16 cellular contexts compared by ENCODE assay signal in the genomic region with DNA sequence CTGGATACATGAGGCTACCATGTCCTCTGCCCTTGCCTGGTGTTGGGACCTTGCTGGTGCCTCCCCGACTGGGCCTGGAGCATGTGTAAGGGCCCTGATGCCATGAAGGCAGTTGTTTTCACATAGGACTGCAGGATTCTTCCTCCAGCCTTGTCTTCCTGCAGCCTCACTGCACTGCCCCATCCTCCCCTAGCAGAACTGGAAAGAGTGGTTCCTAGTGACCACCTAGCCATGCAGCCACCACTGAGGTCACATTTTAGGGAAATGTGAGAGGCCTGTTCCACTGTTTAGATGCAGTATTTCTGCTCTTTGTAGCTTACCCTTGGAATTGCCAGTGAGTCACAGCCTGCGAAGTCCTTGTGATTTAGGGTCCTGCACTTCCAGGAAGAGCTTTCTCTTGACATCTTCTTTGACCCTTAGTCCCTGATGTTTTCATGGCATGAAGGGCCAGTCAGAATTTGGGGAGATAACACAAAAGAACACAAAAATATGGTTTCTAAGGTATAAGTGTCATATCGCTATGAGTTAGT. TPM values are rescaled to one million over a fixed set of nuclear protein-coding genes. Genes with fewer than 3 reads are reported as not detected.
DNase-seq lines count a peak whose midpoint lies in the region; ATAC-seq and TF ChIP-seq lines count a peak whose summit lies in the region.
"Had no signal": no experiment of that assay in that cellular context is flagged by ENCODE, and none has a peak within 500 bp of the region (broad histone marks: within the 10 kb centered on the region; RNA-seq: fewer than 3 reads in every experiment).

No MANE protein-coding gene starts in this region.

- ATAC-seq in stimulated activated naive CD8-positive, alpha-beta T cell treated with anti-CD3 and anti-CD28 coated beads, Interleukin-15, amount 100 ng/mL, for 72 hours = no peak
- no peak for ATAC-seq in HG02973 (IDR thresholded peaks at IDR 0.05; ENCODE audit: unreplicated experiment)
- ATAC-seq: left ventricle myocardium superior had no signal

- no peak for TF ChIP-seq CTCF in SU-DHL-6 (IDR thresholded peaks at IDR 0.05; ENCODE audit: insufficient read depth, low read length, poor library complexity, severe bottlenecking)

- H3K9me3 Mint-ChIP-seq in activated naive CD4-positive, alpha-beta T cell treated with anti-CD3 and anti-CD28 coated beads for 36 hours = no peaks in the 10 kb centered on the region
- H3K9me3 Mint-ChIP-seq in stimulated activated naive CD8-positive, alpha-beta T cell treated with anti-CD3 and anti-CD28 coated beads, Interleukin-15, amount 100 ng/mL, for 72 hours = no peaks in the 10 kb centered on the region
- H3K9me3 Mint-ChIP-seq: nephron had no signal

- no peaks in the 10 kb centered on the region for H3K9me2 ChIP-seq in SU-DHL-6 (replicated peaks; ENCODE audit: insufficient read depth, low read length)

- peaks cover 78% of the 10 kb centered on the region for H3K79me2 ChIP-seq in SU-DHL-6 (ENCODE audit: insufficient read depth, low read length)

- H3F3A ChIP-seq in SU-DHL-6 (ENCODE audit: insufficient read depth) = peaks cover 52% of the 10 kb centered on the region

- intact Hi-C loops in activated naive CD4-positive, alpha-beta T cell treated with anti-CD3 and anti-CD28 coated beads for 36 hours (cut with micrococcal nuclease) = loop anchor here (1.0 to 2.0 kb wide), 2 partner anchors 295 to 301 kb away; no protein-coding TSS in a partner anchor

- H3K27me3 Mint-ChIP-seq in activated naive CD4-positive, alpha-beta T cell treated with anti-CD3 and anti-CD28 coated beads for 36 hours (ENCODE audit: low read depth) = no peaks in the 10 kb centered on the region
- H3K27me3 Mint-ChIP-seq in stimulated activated naive CD8-positive, alpha-beta T cell treated with anti-CD3 and anti-CD28 coated beads, Interleukin-15, amount 100 ng/mL, for 72 hours = no peaks in the 10 kb centered on the region

- peaks cover 12% of the 10 kb centered on the region for H3K36me3 Mint-ChIP-seq in activated naive CD4-positive, alpha-beta T cell treated with anti-CD3 and anti-CD28 coated beads for 36 hours (ENCODE audit: low read depth)

- H2AFZ ChIP-seq in SU-DHL-6 (ENCODE audit: low read depth, low read length, severe bottlenecking) = no peak overlapping the region

- H3K27me3 ChIP-seq in SU-DHL-6 (ENCODE audit: low read length) = no peaks in the 10 kb centered on the region
- no peaks in the 10 kb centered on the region for H3K27me3 ChIP-seq in effector memory CD4-positive, alpha-beta T cell (replicated peaks; ENCODE audit: control insufficient read depth, insufficient read depth, low read length, poor library complexity, severe bottlenecking)
- H3K27me3 ChIP-seq: testis had no signal

- peaks cover 74% of the 10 kb centered on the region for H3K4me1 ChIP-seq in effector memory CD4-positive, alpha-beta T cell (ENCODE audit: control insufficient read depth, insufficient read depth, low read length, poor library complexity, severe bottlenecking)

- peak overlapping the region; percentile 94 for H3K4me2 ChIP-seq in SU-DHL-6 (ENCODE audit: low read depth, low read length, poor library complexity, severe bottlenecking)

- H3K4me1 Mint-ChIP-seq in activated naive CD4-positive, alpha-beta T cell treated with anti-CD3 and anti-CD28 coated beads for 36 hours (ENCODE audit: low read depth) = peaks cover 91% of the 10 kb centered on the region
- H3K4me1 Mint-ChIP-seq in stimulated activated naive CD8-positive, alpha-beta T cell treated with anti-CD3 and anti-CD28 coated beads, Interleukin-15, amount 100 ng/mL, for 72 hours = peaks cover 83% of the 10 kb centered on the region

- peak overlapping the region; percentile 3 for H3K4me3 Mint-ChIP-seq in activated naive CD4-positive, alpha-beta T cell treated with anti-CD3 and anti-CD28 coated beads for 36 hours
- H3K4me3 Mint-ChIP-seq in stimulated activated naive CD8-positive, alpha-beta T cell treated with anti-CD3 and anti-CD28 coated beads, Interleukin-15, amount 100 ng/mL, for 72 hours = peak overlapping the region; percentile 64 to 80
- H3K4me3 Mint-ChIP-seq: nephron had no signal

- peak overlapping the region; percentile 98 for H3K27ac ChIP-seq in SU-DHL-6 (ENCODE audit: low read depth, low read length)
- H3K27ac ChIP-seq in effector memory CD4-positive, alpha-beta T cell (ENCODE audit: insufficient read depth, low read length, poor library complexity, severe bottlenecking) = peak overlapping the region; percentile 94
- H3K27ac ChIP-seq: testis had no signal

- no peaks in the 10 kb centered on the region for H3K9me3 ChIP-seq in SU-DHL-6 (ENCODE audit: insufficient read depth, low read length)
- no peaks in the 10 kb centered on the region for H3K9me3 ChIP-seq in effector memory CD4-positive, alpha-beta T cell (ENCODE audit: control insufficient read depth, low read length)
- H3K9me3 ChIP-seq: testis had no signal

- no peak overlapping the region for H3K9ac ChIP-seq in SU-DHL-6 (ENCODE audit: low read length)

- H3K4me3 ChIP-seq in SU-DHL-6 (ENCODE audit: insufficient read depth, low read length, poor library complexity, severe bottlenecking) = no peak overlapping the region
- H3K4me3 ChIP-seq in effector memory CD4-positive, alpha-beta T cell (ENCODE audit: insufficient read depth, low read depth, low read length, poor library complexity, severe bottlenecking) = no peak overlapping the region
- H3K4me3 ChIP-seq: testis had no signal

- CTCF ChIA-PET in activated naive CD4-positive, alpha-beta T cell treated with anti-CD3 and anti-CD28 coated beads for 36 hours (lab: Charles Lee) = interaction anchor here (1.4 to 3.2 kb wide), 2 partner anchors 16 to 80 kb away, joined by 4 to 12 read pairs; no protein-coding TSS in a partner anchor

- no peaks in the 10 kb centered on the region for H4K20me1 ChIP-seq in SU-DHL-6 (ENCODE audit: low read depth, low read length)

- H3K27ac Mint-ChIP-seq in activated naive CD4-positive, alpha-beta T cell treated with anti-CD3 and anti-CD28 coated beads for 36 hours = peak overlapping the region; percentile 96
- peak overlapping the region; percentile 12 to 57 for H3K27ac Mint-ChIP-seq in stimulated activated naive CD8-positive, alpha-beta T cell treated with anti-CD3 and anti-CD28 coated beads, Interleukin-15, amount 100 ng/mL, for 72 hours
- H3K27ac Mint-ChIP-seq: nephron had no signal

- DNase-seq in activated naive CD4-positive, alpha-beta T cell treated with anti-CD3 and anti-CD28 coated beads for 36 hours = no peak
- DNase-seq in activated naive CD4-positive, alpha-beta T cell (lab: John Stamatoyannopoulos, UW) = no peak
- DNase-seq in effector memory CD4-positive, alpha-beta T cell = no peak
- DNase-seq in stimulated activated naive CD8-positive, alpha-beta T cell treated with anti-CD3 and anti-CD28 coated beads, Interleukin-15, amount 100 ng/mL, for 72 hours = no peak
- DNase-seq in NCI-H1092 treated with DMSO at 0.1 percent for 48 hours (lab: John Stamatoyannopoulos, UW) (no peak), DMS79 treated with DMSO at 0.1 percent for 48 hours (lab: John Stamatoyannopoulos, UW) (no peak)
- DNase-seq: activated CD4-positive, CD25-positive, alpha-beta regulatory T cell treated with anti-CD3 and anti-CD28 coated beads, Interleukin-2, amount 50 U/mL, for 72 hours; activated effector memory CD4-positive, alpha-beta T cell treated with Interleukin-2 at 50 U/mL for 16 hours; effector CD8-positive, alpha-beta T cell; left ventricle myocardium superior; NCI-H187 treated with DMSO at 0.1 percent for 48 hours; NCI-H524 treated with DMSO at 0.1 percent for 48 hours; testis had no signal

- H3K36me3 ChIP-seq in SU-DHL-6 (ENCODE audit: low read length) = no peaks in the 10 kb centered on the region
- H3K36me3 ChIP-seq in effector memory CD4-positive, alpha-beta T cell (ENCODE audit: control insufficient read depth, insufficient read depth, low read length) = no peaks in the 10 kb centered on the region

RNA-seq across cellular contexts. Expression of a gene that starts 24.2 kb away (rescaled TPM):
- 100 to 1,000 TPM; 141 to 142 TPM for total RNA-seq in activated naive CD4-positive, alpha-beta T cell treated with anti-CD3 and anti-CD28 coated beads for 36 hours
